In genomic region chr15:48541659-48542334, GRCh38 we compare ENCODE assay signal across 8 cellular contexts.
DNase-seq lines count a peak whose midpoint lies in the region; ATAC-seq and TF ChIP-seq lines count a peak whose summit lies in the region.

No MANE protein-coding gene starts in this region.

- H3K4me1 Mint-ChIP-seq in Caco-2 (ENCODE audit: low read depth, unreplicated experiment) = no peaks in the 10 kb centered on the region

- ATAC-seq in GM21360 (IDR thresholded peaks at IDR 0.05; ENCODE audit: unreplicated experiment) (peak; percentile 62), HG03571 (IDR thresholded peaks at IDR 0.05; ENCODE audit: unreplicated experiment) (peak; percentile 73)

- no peaks in the 10 kb centered on the region for H3K9me3 Mint-ChIP-seq in Caco-2 (ENCODE audit: unreplicated experiment)

- H3K36me3 ChIP-seq in Caco-2 (ENCODE audit: control insufficient read depth, insufficient read depth, low read length) (no peaks in the 10 kb centered on the region), BE2C (no peaks in the 10 kb centered on the region)

- intact Hi-C loops in Caco-2 (cut with micrococcal nuclease; ENCODE audit: unreplicated experiment) = no loop called here

- no peaks in the 10 kb centered on the region; the same call in 1 of the 2 replicates for H3K27me3 ChIP-seq in Caco-2 (replicated peaks; ENCODE audit: control insufficient read depth, insufficient read depth, low read length)
- H3K27me3 ChIP-seq in BE2C = no peaks in the 10 kb centered on the region

- no peaks in the 10 kb centered on the region for H3K4me1 ChIP-seq in Caco-2
- peaks cover 10% of the 10 kb centered on the region for H3K4me1 ChIP-seq in BE2C

- no peaks in the 10 kb centered on the region for H3K36me3 Mint-ChIP-seq in Caco-2 (ENCODE audit: insufficient read depth, unreplicated experiment)

- H3K27ac Mint-ChIP-seq in Caco-2 (ENCODE audit: unreplicated experiment) = no peak overlapping the region

- CTCF ChIA-PET in Caco-2 (lab: Charles Lee) = no interaction called here

- H3K4me3 Mint-ChIP-seq in Caco-2 (ENCODE audit: unreplicated experiment) = no peak overlapping the region

- peak; percentile 69 for DNase-seq in AG09309 (ENCODE audit: low read depth)
- peak; percentile 93 for DNase-seq in fibroblast of peridontal ligament (ENCODE audit: extremely low read depth)
- no peak for DNase-seq in Caco-2
- no peak for DNase-seq in NCI-H1694 (lab: John Stamatoyannopoulos, UW)
- DNase-seq in activated naive CD4-positive, alpha-beta T cell treated with Interleukin-2 at 50 U/mL for 16 hours = no peak
- no peak for DNase-seq in BE2C

- TF ChIP-seq CTCF in AG09309 (IDR thresholded peaks at IDR 0.05; ENCODE audit: control insufficient read depth, insufficient read depth, low read depth, low read length, missing control alignments) = no peak
- TF ChIP-seq CTCF in Caco-2 (IDR thresholded peaks at IDR 0.05; ENCODE audit: insufficient read depth in 1 of 2, low read depth in 1 of 2, low read length in 1 of 2, severe bottlenecking in 1 of 2, unreplicated experiment in 1 of 2) = no peak
- TF ChIP-seq CTCF in BE2C (IDR thresholded peaks at IDR 0.05; ENCODE audit: low read depth, low read length) = no peak

- H3K27me3 Mint-ChIP-seq in Caco-2 (ENCODE audit: insufficient read depth, unreplicated experiment) = peaks cover 16% of the 10 kb centered on the region

- H3K9me3 ChIP-seq in Caco-2 (no peaks in the 10 kb centered on the region), BE2C (no peaks in the 10 kb centered on the region)

- BruUV-seq in Caco-2 (replicated peaks; lab: Mats Ljungman, UMichigan) = no TSS peak

- peak overlapping the region; percentile 9; the same call in 1 of the 2 replicates for H3K4me3 ChIP-seq in AG09309 (ENCODE audit: control insufficient read depth, low read depth, low read length)
- no peak overlapping the region for H3K4me3 ChIP-seq in Caco-2 (ENCODE audit: low read depth, low read length)
- no peak overlapping the region for H3K4me3 ChIP-seq in BE2C (ENCODE audit: low read depth, low read length)

- POLR2A ChIA-PET in Caco-2 (lab: Charles Lee) = no interaction called here

Comparison
In these comparisons a context has a peak if more than half of its experiments do, and no peak if none do; other contexts are left out.
1. DNase-seq: peak in AG09309 (single experiment) and fibroblast of peridontal ligament (single experiment); none in Caco-2 (0 of 2), NCI-H1694 (single experiment), activated naive CD4-positive, alpha-beta T cell treated with Interleukin-2 at 50 U/mL for 16 hours (single experiment) and BE2C (single experiment).